24 cellular contexts compared by ENCODE assay signal in the genomic region with DNA sequence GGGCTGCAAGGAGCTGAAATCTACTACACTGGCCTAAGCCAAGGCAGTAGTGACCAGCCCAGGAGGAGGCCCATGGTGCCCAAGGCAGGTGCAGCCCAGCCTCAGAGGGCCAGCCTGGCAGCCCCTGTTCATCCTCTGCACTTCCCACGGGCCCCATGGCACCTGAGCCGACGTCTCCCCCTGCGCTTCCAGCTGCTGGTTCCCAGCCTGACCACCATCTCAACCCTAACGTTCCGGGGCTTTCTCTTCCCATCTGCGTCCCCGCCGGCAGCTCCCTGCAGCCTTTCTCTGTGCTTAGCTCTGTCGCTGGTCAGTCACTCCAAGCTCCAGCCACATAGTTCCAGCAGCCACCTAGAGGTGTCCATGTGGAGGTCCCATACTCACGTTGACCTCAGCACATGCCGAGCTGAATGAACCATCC.
"Had no signal": no experiment of that assay in that cellular context is flagged by ENCODE, and none has a peak within 500 bp of the region (broad histone marks: within the 10 kb centered on the region; RNA-seq: fewer than 3 reads in every experiment).

No MANE protein-coding gene starts in this region.

- H3K27ac Mint-ChIP-seq: activated naive CD4-positive, alpha-beta T cell treated with anti-CD3 and anti-CD28 coated beads, Interleukin-2, amount 10 ng/mL, durations not matched to agents 7 days and 5 days; activated naive CD8-positive, alpha-beta T cell treated with anti-CD3 and anti-CD28 coated beads, Interleukin-2, amount 50 U/mL, for 24 hours; naive thymus-derived CD4-positive, alpha-beta T cell; stimulated activated memory B cell treated with anti-CD40 and anti-IgM and Interleukin-4, amounts not matched to agents 10 μg/mL and 1 μg/mL and 100 μg/mL, for 72 hours; T-helper 2 cell treated with Interferon-gamma antibody and Interleukin-4, amounts not matched to agents 5 μg/mL and 100 μg/mL, for 36 hours had no signal

- H3K4me3 ChIP-seq: body of pancreas, cardiac muscle cell, esophagus muscularis mucosa, gastrocnemius medialis, lung, ovary, stomach, suprapubic skin, transverse colon, vagina had no signal

- H3K36me3 ChIP-seq: cardiac muscle cell, ovary, transverse colon had no signal

- H3K9me3 ChIP-seq: body of pancreas, esophagus muscularis mucosa, gastrocnemius medialis, ovary, SK-N-SH, stomach, suprapubic skin, transverse colon, vagina had no signal

- H3K4me1 Mint-ChIP-seq: activated naive CD4-positive, alpha-beta T cell treated with anti-CD3 and anti-CD28 coated beads, Interleukin-2, amount 10 ng/mL, durations not matched to agents 7 days and 5 days; activated naive CD8-positive, alpha-beta T cell treated with anti-CD3 and anti-CD28 coated beads, Interleukin-2, amount 50 U/mL, for 24 hours had no signal

- H3K4me3 Mint-ChIP-seq: activated naive CD4-positive, alpha-beta T cell treated with anti-CD3 and anti-CD28 coated beads, Interleukin-2, amount 10 ng/mL, durations not matched to agents 7 days and 5 days; activated naive CD8-positive, alpha-beta T cell treated with anti-CD3 and anti-CD28 coated beads, Interleukin-2, amount 50 U/mL, for 24 hours; naive thymus-derived CD4-positive, alpha-beta T cell; stimulated activated memory B cell treated with anti-CD40 and anti-IgM and Interleukin-4, amounts not matched to agents 10 μg/mL and 1 μg/mL and 100 μg/mL, for 72 hours; T-helper 2 cell treated with Interferon-gamma antibody and Interleukin-4, amounts not matched to agents 5 μg/mL and 100 μg/mL, for 36 hours had no signal

- H3K9me3 Mint-ChIP-seq: activated naive CD4-positive, alpha-beta T cell treated with anti-CD3 and anti-CD28 coated beads, Interleukin-2, amount 10 ng/mL, durations not matched to agents 7 days and 5 days; activated naive CD8-positive, alpha-beta T cell treated with anti-CD3 and anti-CD28 coated beads, Interleukin-2, amount 50 U/mL, for 24 hours; stimulated activated memory B cell treated with anti-CD40 and anti-IgM and Interleukin-4, amounts not matched to agents 10 μg/mL and 1 μg/mL and 100 μg/mL, for 72 hours; T-helper 2 cell treated with Interferon-gamma antibody and Interleukin-4, amounts not matched to agents 5 μg/mL and 100 μg/mL, for 36 hours had no signal

- H3K27me3 ChIP-seq: body of pancreas, cardiac muscle cell, ovary, suprapubic skin, vagina had no signal

- H3K36me3 Mint-ChIP-seq: activated naive CD4-positive, alpha-beta T cell treated with anti-CD3 and anti-CD28 coated beads, Interleukin-2, amount 10 ng/mL, durations not matched to agents 7 days and 5 days; naive thymus-derived CD4-positive, alpha-beta T cell; stimulated activated memory B cell treated with anti-CD40 and anti-IgM and Interleukin-4, amounts not matched to agents 10 μg/mL and 1 μg/mL and 100 μg/mL, for 72 hours had no signal

- ATAC-seq: activated naive CD8-positive, alpha-beta T cell treated with anti-CD3 and anti-CD28 coated beads, Interleukin-2, amount 50 U/mL, for 24 hours; body of pancreas; gastrocnemius medialis; left colon; naive thymus-derived CD4-positive, alpha-beta T cell; right cardiac atrium; stimulated activated memory B cell treated with anti-CD40 and anti-IgM and Interleukin-4, amounts not matched to agents 10 μg/mL and 1 μg/mL and 100 μg/mL, for 72 hours had no signal

- H3K4me1 ChIP-seq: esophagus muscularis mucosa, gastrocnemius medialis, suprapubic skin, transverse colon, vagina had no signal

- H3K27ac ChIP-seq: body of pancreas, cardiac muscle cell, esophagus muscularis mucosa, gastrocnemius medialis, ovary, stomach, suprapubic skin, transverse colon, vagina, WERI-Rb-1 had no signal

- DNase-seq: activated CD8-positive, alpha-beta memory T cell treated with anti-CD3 and anti-CD28 coated beads for 24 hours; activated naive CD4-positive, alpha-beta T cell treated with anti-CD3 and anti-CD28 coated beads, Interleukin-2, amount 10 ng/mL, durations not matched to agents 7 days and 5 days; activated naive CD8-positive, alpha-beta T cell treated with anti-CD3 and anti-CD28 coated beads, Interleukin-2, amount 50 U/mL, for 24 hours; activated T-cell treated with anti-CD3 and anti-CD28 coated beads, Interleukin-2, amount 50 U/mL, for 48 hours; effector memory CD4-positive, alpha-beta T cell; gastrocnemius medialis; head of caudate nucleus; naive thymus-derived CD4-positive, alpha-beta T cell; SK-N-SH; stimulated activated CD4-positive, alpha-beta T cell treated with anti-CD3 and anti-CD28 coated beads, Interleukin-2, amount 100 ng/mL, for 24 hours; stomach; transverse colon; WERI-Rb-1 had no signal
